In genomic region chr1:93607814-93608187, GRCh38 we compare ENCODE assay signal across 10 cellular contexts.
DNase-seq lines count a peak whose midpoint lies in the region; ATAC-seq, FAIRE-seq and TF ChIP-seq lines count a peak whose summit lies in the region.
"Had no signal": no experiment of that assay in that cellular context is flagged by ENCODE, and none has a peak within 500 bp of the region (broad histone marks: within the 10 kb centered on the region; RNA-seq: fewer than 3 reads in every experiment).

No MANE protein-coding gene starts in this region.

- H3K27me3 ChIP-seq in subcutaneous abdominal adipose tissue (ENCODE audit: control insufficient read depth in 5 of 5, insufficient read depth in 4 of 5, low read length in 5 of 5) (no peaks in the 10 kb centered on the region), neural progenitor cell (no peaks in the 10 kb centered on the region)

- H3K36me3 Mint-ChIP-seq in neural progenitor cell, result peaks cover 24% of the 10 kb centered on the region

- peaks cover 11% of the 10 kb centered on the region for H3K9me3 Mint-ChIP-seq in neural progenitor cell

- no peak for TF ChIP-seq CTCF in neural progenitor cell (IDR thresholded peaks at IDR 0.05)

- H3K9ac ChIP-seq in subcutaneous abdominal adipose tissue (ENCODE audit: low read length in 5 of 5) (no peak overlapping the region), neural progenitor cell (no peak overlapping the region)

- H3K4me3 Mint-ChIP-seq in neural progenitor cell, result no peak overlapping the region

- H3K27me3 Mint-ChIP-seq in neural progenitor cell (ENCODE audit: insufficient read depth, low read depth), result peaks cover 3% of the 10 kb centered on the region

- peak; percentile 96 for FAIRE-seq in GM12892 (lab: Jason Lieb, UNC)
- FAIRE-seq in H54 (lab: Jason Lieb, UNC), result no peak
- FAIRE-seq: colon had no signal

- H3K4me2 ChIP-seq in neural progenitor cell, result no peak overlapping the region

- H3K27ac Mint-ChIP-seq in neural progenitor cell, result no peak overlapping the region

- H3F3A ChIP-seq in neural progenitor cell (ENCODE audit: low read depth), result no peaks in the 10 kb centered on the region

- H3K4me3 ChIP-seq in subcutaneous abdominal adipose tissue (ENCODE audit: low read depth in 1 of 5, low read length in 5 of 5) (no peak overlapping the region), neural progenitor cell (no peak overlapping the region)

- TF ChIP-seq POLR2A in GM12892 (IDR thresholded peaks at IDR 0.05; ENCODE audit: low read depth, low read length) (no peak), H54 (IDR thresholded peaks at IDR 0.05; ENCODE audit: low read depth, low read length) (no peak)

- peak; percentile 67 for DNase-seq in GM12892 (ENCODE audit: insufficient read length)
- peak; percentile 29 for DNase-seq in fibroblast of gingiva (ENCODE audit: low read depth)
- DNase-seq in DMS153 treated with DMSO at 0.1 percent for 48 hours (lab: John Stamatoyannopoulos, UW; ENCODE audit: unreplicated experiment), result no peak
- DNase-seq in H54 (ENCODE audit: insufficient read length, low spot score), result no peak
- no peak for DNase-seq in neural progenitor cell (ENCODE audit: low spot score)

- peaks cover 23% of the 10 kb centered on the region for H3K4me1 Mint-ChIP-seq in neural progenitor cell

- no peaks in the 10 kb centered on the region for H3K9me3 ChIP-seq in subcutaneous abdominal adipose tissue (ENCODE audit: control insufficient read depth in 5 of 5, low read length in 5 of 5)
- H3K9me3 ChIP-seq in neural progenitor cell (ENCODE audit: low read depth), result no peaks in the 10 kb centered on the region

- H3K27ac ChIP-seq in subcutaneous abdominal adipose tissue (ENCODE audit: low read depth, low read length), result peak overlapping the region; percentile 59
- no peak overlapping the region for H3K27ac ChIP-seq in neural progenitor cell
- H3K27ac ChIP-seq: HL-60 had no signal

- H3K36me3 ChIP-seq in subcutaneous abdominal adipose tissue (ENCODE audit: control insufficient read depth in 5 of 5, insufficient read depth in 5 of 5, low read length in 5 of 5), result no peaks in the 10 kb centered on the region
- H3K36me3 ChIP-seq in neural progenitor cell, result no peaks in the 10 kb centered on the region

- peaks cover 3% of the 10 kb centered on the region for H4K20me1 ChIP-seq in neural progenitor cell (ENCODE audit: low read depth)

- no peak overlapping the region for H2AFZ ChIP-seq in neural progenitor cell (replicated peaks)

- H3K79me2 ChIP-seq in neural progenitor cell (ENCODE audit: low read depth), result peaks cover 3% of the 10 kb centered on the region

- H3K4me1 ChIP-seq in subcutaneous abdominal adipose tissue (ENCODE audit: control insufficient read depth in 5 of 5, insufficient read depth in 5 of 5, low read length in 5 of 5), result peaks cover 8 to 71% (median 57%) of the 10 kb centered on the region in 5 donors
- H3K4me1 ChIP-seq in neural progenitor cell, result peaks cover 20% of the 10 kb centered on the region

- ATAC-seq in GM21390 (IDR thresholded peaks at IDR 0.05; ENCODE audit: unreplicated experiment), result peak; percentile 93
- ATAC-seq in HG03571 (IDR thresholded peaks at IDR 0.05; ENCODE audit: unreplicated experiment), result peak; percentile 95

Comparison
In these comparisons a context has a peak if more than half of its experiments do, and no peak if none do; other contexts are left out.
1. DNase-seq: peak in GM12892 (single experiment) and fibroblast of gingiva (single experiment); none in DMS153 treated with DMSO at 0.1 percent for 48 hours (single experiment), H54 (single experiment) and neural progenitor cell (single experiment).